ENCODE assay signal across 13 cellular contexts in the genomic region with DNA sequence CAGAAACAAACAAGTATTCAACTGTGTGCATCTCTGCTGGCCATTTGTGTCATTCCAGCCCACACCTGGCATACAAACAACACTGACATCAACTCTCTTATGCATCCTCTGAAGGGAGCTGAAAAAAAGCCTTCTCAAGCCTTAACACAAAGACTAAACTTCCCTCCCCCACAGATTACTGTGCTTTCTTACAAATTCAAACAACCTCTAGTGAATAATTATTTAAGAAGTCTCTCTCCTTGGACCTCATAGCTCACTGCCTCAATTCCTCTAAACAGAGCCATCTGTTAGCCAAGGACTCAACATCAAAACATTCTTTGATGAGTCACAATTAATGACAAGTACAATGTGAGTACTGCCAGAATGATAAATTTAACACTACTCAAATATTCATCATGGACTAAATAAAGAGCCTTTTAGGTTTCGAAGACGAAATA.
DNase-seq lines count a peak whose midpoint lies in the region; ATAC-seq, FAIRE-seq and TF ChIP-seq lines count a peak whose summit lies in the region.
"Had no signal": no experiment of that assay in that cellular context is flagged by ENCODE, and none has a peak within 500 bp of the region (broad histone marks: within the 10 kb centered on the region; RNA-seq: fewer than 3 reads in every experiment).

No MANE protein-coding gene starts in this region.

- H3K36me3 Mint-ChIP-seq in nephron (ENCODE audit: low read depth): no peaks in the 10 kb centered on the region

- no peaks in the 10 kb centered on the region for H3K36me3 ChIP-seq in tibial nerve
- H3K36me3 ChIP-seq in psoas muscle (ENCODE audit: insufficient read depth in 1 of 2, low read depth in 1 of 2): no peaks in the 10 kb centered on the region

- H3K4me1 Mint-ChIP-seq in nephron: peaks cover 10% of the 10 kb centered on the region

- whole genome bisulfite sequencing in tibial nerve, 2 donors: 40 to 42% methylated on average over 2 of the region's 2 CpGs
- WGBS in psoas muscle, 3 donors: 63 to 71% (median 68%) methylated on average over 2 of the region's 2 CpGs

- no peak for TF ChIP-seq POLR2A in tibial nerve (IDR thresholded peaks at IDR 0.05)

- intact Hi-C loops in psoas muscle (cut with DNase I): no loop called here

- DNase-seq in Caki2 (ENCODE audit: low read depth) (peak; percentile 78), M059J (ENCODE audit: low read depth) (peak; percentile 90), tibial nerve (ENCODE audit: low spot score in 2 of 2) (no peak), NCI-H2227 treated with DMSO at 0.1 percent for 48 hours (lab: John Stamatoyannopoulos, UW) (no peak), psoas muscle (no peak)
- DNase-seq: activated naive CD8-positive, alpha-beta T cell treated with anti-CD3 and anti-CD28 coated beads, Interleukin-2, amount 10 ng/mL, durations not matched to agents 7 days and 5 days; DMS153; NCI-H524 treated with DMSO at 0.1 percent for 48 hours; right cardiac atrium had no signal

- no peaks in the 10 kb centered on the region for H3K27me3 Mint-ChIP-seq in nephron (ENCODE audit: low read depth)

- no peak for ATAC-seq in psoas muscle
- ATAC-seq in HG02798 (IDR thresholded peaks at IDR 0.05; ENCODE audit: poor library complexity, unreplicated experiment): no peak

- TF ChIP-seq EP300 in tibial nerve (IDR thresholded peaks at IDR 0.05): no peak

- peak; percentile 68 for FAIRE-seq in endometrium (lab: Jason Lieb, UNC)

- TF ChIP-seq CTCF in nephron (IDR thresholded peaks at IDR 0.05; ENCODE audit: unreplicated experiment in 3 of 3) (no peak), tibial nerve (IDR thresholded peaks at IDR 0.05) (no peak), psoas muscle (IDR thresholded peaks at IDR 0.05) (no peak)

- H3K27me3 ChIP-seq in tibial nerve: no peaks in the 10 kb centered on the region
- no peaks in the 10 kb centered on the region for H3K27me3 ChIP-seq in psoas muscle (ENCODE audit: insufficient read depth in 3 of 3, low read length in 2 of 3)

- H3K4me1 ChIP-seq in tibial nerve: peaks cover 0 to 12% (median 0%) of the 10 kb centered on the region in 4 donors
- no peaks in the 10 kb centered on the region for H3K4me1 ChIP-seq in psoas muscle

- H3K27ac ChIP-seq in tibial nerve (peak overlapping the region in 2 of 4 donors; percentile 4 to 22), psoas muscle (no peak overlapping the region)
- H3K27ac ChIP-seq: epithelial cell of prostate had no signal

- H3K9me3 Mint-ChIP-seq in nephron: no peaks in the 10 kb centered on the region
- H3K9me3 Mint-ChIP-seq: activated naive CD8-positive, alpha-beta T cell treated with anti-CD3 and anti-CD28 coated beads, Interleukin-2, amount 10 ng/mL, durations not matched to agents 7 days and 5 days had no signal

- in situ Hi-C loops in Caki2 (cut with HindIII; ENCODE audit: low pct_unique_long_range_greater_than_20kb, low sequenced_read_pairs): no loop called here

- H3K27ac Mint-ChIP-seq in nephron: peak overlapping the region; percentile 34 to 82 (median 65)
- H3K27ac Mint-ChIP-seq: activated naive CD8-positive, alpha-beta T cell treated with anti-CD3 and anti-CD28 coated beads, Interleukin-2, amount 10 ng/mL, durations not matched to agents 7 days and 5 days had no signal

- no peak overlapping the region for H3K4me3 Mint-ChIP-seq in nephron
- H3K4me3 Mint-ChIP-seq: activated naive CD8-positive, alpha-beta T cell treated with anti-CD3 and anti-CD28 coated beads, Interleukin-2, amount 10 ng/mL, durations not matched to agents 7 days and 5 days had no signal

- H3K4me3 ChIP-seq in tibial nerve (no peak overlapping the region), psoas muscle (no peak overlapping the region)

- H3K9me3 ChIP-seq in tibial nerve (no peaks in the 10 kb centered on the region), psoas muscle (no peaks in the 10 kb centered on the region)

Comparison
In these comparisons a context has a peak if more than half of its experiments do, and no peak if none do; other contexts are left out.
1. DNase-seq: peak in Caki2 (single experiment) and M059J (single experiment); none in tibial nerve (0 of 2), NCI-H2227 treated with DMSO at 0.1 percent for 48 hours (single experiment) and psoas muscle (0 of 2).